In genomic region chr1:12851779-12852178, GRCh38 we compare ENCODE assay signal across 1 cellular context.
TF ChIP-seq lines count a peak whose summit lies in the region.

No MANE protein-coding gene starts in this region.

TF ChIP-seq in GM12878, 131 proteins besides CTCF, POLR2A, EP300 and RAD21:
- TF ChIP-seq IRF4 (IDR thresholded peaks at IDR 0.05; ENCODE audit: low read depth, low read length) (no peak), JUNB (IDR thresholded peaks at IDR 0.05) (peak; percentile 17; the same call in 1 of the 2 replicates)
